ENCODE assay signal across 8 cellular contexts in the genomic region with DNA sequence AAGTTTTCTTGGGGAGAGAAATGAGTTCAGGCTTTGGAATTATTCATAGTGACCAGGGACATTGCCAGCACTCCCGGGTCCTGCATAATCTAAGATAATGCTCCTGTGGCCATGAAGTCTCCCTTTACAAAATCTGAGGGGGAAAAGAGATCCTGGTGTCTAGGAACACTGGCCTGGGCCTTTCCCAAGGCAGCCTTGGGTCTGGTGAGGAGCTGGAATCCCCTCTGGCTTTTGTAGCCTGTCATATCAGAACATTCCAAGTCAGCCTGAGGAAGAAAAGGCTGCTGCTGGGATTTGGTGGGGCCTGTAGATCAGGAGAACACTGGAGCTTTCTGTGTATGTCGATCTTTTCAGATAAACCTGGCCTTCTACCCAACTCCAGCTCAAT. TPM values are rescaled to one million over a fixed set of nuclear protein-coding genes. Genes with fewer than 3 reads are reported as not detected.
DNase-seq lines count a peak whose midpoint lies in the region; TF ChIP-seq lines count a peak whose summit lies in the region.

No MANE protein-coding gene starts in this region.

- H3K4me1 ChIP-seq in BLaER1 (peaks cover 44% of the 10 kb centered on the region), Karpas-422 (ENCODE audit: low read length) (peaks cover 49% of the 10 kb centered on the region)

- DNase-seq in Karpas-422 (no peak), posterior cingulate gyrus (no peak), NCI-H345 treated with DMSO at 0.1 percent for 48 hours (lab: John Stamatoyannopoulos, UW; ENCODE audit: unreplicated experiment) (no peak), lower leg skin (ENCODE audit: low spot score in 2 of 2) (no peak), SIG-M5 treated with dmso at 0.1 percent for 504 hours (lab: John Stamatoyannopoulos, UW; ENCODE audit: unreplicated experiment) (no peak)

- H3K4me3 ChIP-seq in BLaER1 (peak overlapping the region; percentile 98), Karpas-422 (ENCODE audit: low read length) (no peak overlapping the region; the same call in 1 of the 2 replicates), neural cell (ENCODE audit: low read length) (peak overlapping the region; percentile 77), lower leg skin (ENCODE audit: low read depth, poor library complexity, severe bottlenecking) (no peak overlapping the region)

- WGBS in lower leg skin, 2 donors: 24 to 26% methylated on average over 2 of the region's 2 CpGs

- H3K4me2 ChIP-seq in BLaER1: peak overlapping the region; percentile 94
- H3K4me2 ChIP-seq in Karpas-422 (ENCODE audit: low read depth, low read length, poor library complexity, severe bottlenecking): peak overlapping the region; percentile 93
- peak overlapping the region; percentile 99 for H3K4me2 ChIP-seq in neural cell (ENCODE audit: low read length)

- H3F3A ChIP-seq in neural cell (ENCODE audit: insufficient read depth, low read length, poor library complexity, severe bottlenecking): peaks cover 3% of the 10 kb centered on the region

- H3K79me2 ChIP-seq in Karpas-422 (ENCODE audit: low read length) (peaks cover 29% of the 10 kb centered on the region), neural cell (replicated peaks; ENCODE audit: insufficient read depth, low read length) (peaks cover 43% of the 10 kb centered on the region)

- H3K9me3 ChIP-seq in BLaER1: no peaks in the 10 kb centered on the region
- H3K9me3 ChIP-seq in Karpas-422 (ENCODE audit: low read length): no peaks in the 10 kb centered on the region
- H3K9me3 ChIP-seq in neural cell (ENCODE audit: low read length): no peaks in the 10 kb centered on the region

- TF ChIP-seq CTCF in neural cell (IDR thresholded peaks at IDR 0.05; ENCODE audit: poor library complexity, severe bottlenecking) (no peak), lower leg skin (IDR thresholded peaks at IDR 0.05) (no peak)

- peak overlapping the region; percentile 100 for H3K27ac ChIP-seq in BLaER1
- no peak overlapping the region for H3K27ac ChIP-seq in Karpas-422 (ENCODE audit: low read length)
- peak overlapping the region; percentile 89 for H3K27ac ChIP-seq in cingulate gyrus (ENCODE audit: low read depth, low read length)
- peak overlapping the region; percentile 90 for H3K27ac ChIP-seq in neural cell (ENCODE audit: low read length)

- intact Hi-C loops in posterior cingulate gyrus (cut with DNase I) (loop anchor here (10.0 kb wide), 1 partner anchor 51 kb away; no protein-coding TSS in a partner anchor), lower leg skin (cut with DNase I; ENCODE audit: low total_unique reads) (loop anchor here (10.0 kb wide), 1 partner anchor 91 kb away; the partner anchor contains the start of gene PIGV)

- no peaks in the 10 kb centered on the region for H3K27me3 ChIP-seq in BLaER1
- H3K27me3 ChIP-seq in Karpas-422 (ENCODE audit: low read length): no peaks in the 10 kb centered on the region
- no peaks in the 10 kb centered on the region for H3K27me3 ChIP-seq in neural cell (ENCODE audit: insufficient read depth, low read depth, low read length)

- H3K36me3 ChIP-seq in BLaER1 (no peaks in the 10 kb centered on the region), Karpas-422 (ENCODE audit: insufficient read depth, low read length) (peaks cover 5% of the 10 kb centered on the region; the same call in 1 of the 2 replicates), neural cell (ENCODE audit: insufficient read depth, low read length) (no peaks in the 10 kb centered on the region)

- TF ChIP-seq POLR2A in lower leg skin (IDR thresholded peaks at IDR 0.05): no peak

- H3K9ac ChIP-seq in BLaER1 (peak overlapping the region; percentile 100), Karpas-422 (ENCODE audit: low read length) (peak overlapping the region; percentile 95; the same call in 1 of the 2 replicates), neural cell (ENCODE audit: low read length) (peak overlapping the region; percentile 71)

- no peaks in the 10 kb centered on the region for H3K9me2 ChIP-seq in Karpas-422 (replicated peaks; ENCODE audit: insufficient read depth, low read length)
- H3K9me2 ChIP-seq in neural cell (ENCODE audit: insufficient read depth, low read length): no peaks in the 10 kb centered on the region

- no peak for TF ChIP-seq EP300 in neural cell (conservative IDR thresholded peaks at IDR 0.05; ENCODE audit: poor library complexity, severe bottlenecking)

- TF ChIP-seq RAD21 in neural cell (conservative IDR thresholded peaks at IDR 0.05): no peak

- no peak overlapping the region for H2AFZ ChIP-seq in Karpas-422 (ENCODE audit: low read length)
- H2AFZ ChIP-seq in neural cell (ENCODE audit: low read depth, low read length): no peak overlapping the region

- H4K20me1 ChIP-seq in BLaER1 (peaks cover 15% of the 10 kb centered on the region), Karpas-422 (ENCODE audit: insufficient read depth, low read depth, low read length) (peaks cover 10% of the 10 kb centered on the region), neural cell (ENCODE audit: insufficient read depth) (peaks cover 11% of the 10 kb centered on the region)

TF ChIP-seq in neural cell, 6 proteins besides CTCF, POLR2A, EP300 and RAD21:
- TF ChIP-seq MXI1 (conservative IDR thresholded peaks at IDR 0.05; ENCODE audit: poor library complexity, severe bottlenecking) (no peak), SMC3 (conservative IDR thresholded peaks at IDR 0.05; ENCODE audit: poor library complexity) (no peak), REST (IDR thresholded peaks at IDR 0.05; ENCODE audit: borderline replicate concordance) (no peak), POLR2AphosphoS5 (IDR thresholded peaks at IDR 0.05) (no peak), TAF1 (IDR thresholded peaks at IDR 0.05; ENCODE audit: low read depth) (no peak)

RNA-seq across cellular contexts. Expression of gene ARID1A, which starts 1.6 kb away (rescaled TPM):
- 55.8 and 73.1 TPM in 2 replicates for total RNA-seq in Karpas-422 (2014; rRNA removed; shearing (Covaris generic); ENCODE audit: low replicate concordance)
- polyA plus RNA-seq in neural cell: 13.2 and 16.2 TPM in 2 replicates
- polyA minus RNA-seq in neural cell: 51.1 and 74.6 TPM in 2 replicates
- total RNA-seq in lower leg skin: 10 to 100 TPM; 53.3 to 77.2 (median 54.9) TPM

Comparison
In these comparisons a context has a peak if more than half of its experiments do, and no peak if none do; other contexts are left out.
1. H3K4me3 ChIP-seq: peak in BLaER1 (single experiment) and neural cell (single experiment); none in Karpas-422 (single experiment) and lower leg skin (single experiment).
2. Peak in every context shown above with its lines, with median percentiles within 50 percentile points of each other: H3K4me2 ChIP-seq and H3K9ac ChIP-seq.